ENCODE assay signal across 8 cellular contexts in genomic region chr6:158026054-158026900, GRCh38. TPM values are rescaled to one million over a fixed set of nuclear protein-coding genes. Genes with fewer than 3 reads are reported as not detected.
DNase-seq lines count a peak whose midpoint lies in the region; ATAC-seq, FAIRE-seq and TF ChIP-seq lines count a peak whose summit lies in the region.

No MANE protein-coding gene starts in this region.

- peak overlapping the region; percentile 93 for H3K27ac Mint-ChIP-seq in endothelial cell (ENCODE audit: unreplicated experiment)
- peak overlapping the region; percentile 92 to 97 (median 96) for H3K27ac Mint-ChIP-seq in naive B cell

- H3K9me3 Mint-ChIP-seq in endothelial cell (ENCODE audit: unreplicated experiment): no peaks in the 10 kb centered on the region
- no peaks in the 10 kb centered on the region for H3K9me3 Mint-ChIP-seq in naive B cell

- peaks cover 18% of the 10 kb centered on the region for H3K36me3 Mint-ChIP-seq in endothelial cell (ENCODE audit: low read depth, unreplicated experiment)
- H3K36me3 Mint-ChIP-seq in naive B cell: no peaks in the 10 kb centered on the region

- peak; percentile 86 for FAIRE-seq in GM19239 (lab: Jason Lieb, UNC)

- ATAC-seq in HG03378 (IDR thresholded peaks at IDR 0.05; ENCODE audit: unreplicated experiment) (peak; percentile 75), naive B cell (ENCODE audit: low read depth in 2 of 2) (peak; percentile 73 to 76)
- peak; percentile 90 for ATAC-seq in stimulated activated naive CD8-positive, alpha-beta T cell treated with anti-CD3 and anti-CD28 coated beads, Interleukin-15, Interleukin-2, amounts not matched to agents 100 U/mL and 50 U/mL, for 24 hours

- H3K4me1 Mint-ChIP-seq in endothelial cell (ENCODE audit: unreplicated experiment) (peaks cover 52% of the 10 kb centered on the region), naive B cell (peaks cover 21 to 31% (median 30%) of the 10 kb centered on the region in 3 donors)

- no peak overlapping the region for H3K4me3 Mint-ChIP-seq in endothelial cell (ENCODE audit: unreplicated experiment)
- H3K4me3 Mint-ChIP-seq in naive B cell: peak overlapping the region; percentile 47 to 87 (median 82)

- H3K27me3 Mint-ChIP-seq in endothelial cell (ENCODE audit: unreplicated experiment): peaks cover 18% of the 10 kb centered on the region
- no peaks in the 10 kb centered on the region for H3K27me3 Mint-ChIP-seq in naive B cell

- DNase-seq in AG20443 (ENCODE audit: low spot score) (peak; percentile 88), GM19239 (ENCODE audit: insufficient read length, low spot score) (peak; percentile 67), NK-92 (lab: John Stamatoyannopoulos, UW; ENCODE audit: unreplicated experiment) (peak; percentile 46), endothelial cell (ENCODE audit: low spot score) (peak; percentile 49), naive B cell (peak; percentile 78)
- peak; percentile 71 for DNase-seq in activated CD8-positive, alpha-beta memory T cell treated with anti-CD3 and anti-CD28 coated beads, Interleukin-2, amount 50 U/mL, for 1 hour (ENCODE audit: extremely low read depth)
- peak; percentile 82 for DNase-seq in stimulated activated naive CD8-positive, alpha-beta T cell treated with anti-CD3 and anti-CD28 coated beads, Interleukin-15, Interleukin-2, amounts not matched to agents 100 U/mL and 50 U/mL, for 24 hours

- peak; percentile 35 for TF ChIP-seq CTCF in endothelial cell (IDR thresholded peaks at IDR 0.05; ENCODE audit: unreplicated experiment)

RNA-seq across cellular contexts. Expression of gene SYNJ2, which starts 44.6 kb away (rescaled TPM):
- total RNA-seq in endothelial cell (ENCODE audit: unreplicated experiment): 33.7 TPM
- 1 to 10 TPM; 2.4 to 9.5 (median 4.7) TPM for polyA plus RNA-seq in naive B cell (ENCODE audit: low read depth in 6 of 6)

Comparison
In these comparisons a context has a peak if more than half of its experiments do, and no peak if none do; other contexts are left out.
1. Peak in every context shown above with its lines: DNase-seq and ATAC-seq.